12 cellular contexts compared by ENCODE assay signal in genomic region chr21:17441370-17441769, GRCh38.
DNase-seq lines count a peak whose midpoint lies in the region; ATAC-seq and TF ChIP-seq lines count a peak whose summit lies in the region.
"Had no signal": no experiment of that assay in that cellular context is flagged by ENCODE, and none has a peak within 500 bp of the region (broad histone marks: within the 10 kb centered on the region; RNA-seq: fewer than 3 reads in every experiment).

No MANE protein-coding gene starts in this region.

- peak; percentile 90 for ATAC-seq in mucosa of descending colon
- no peak for ATAC-seq in T-helper 17 cell
- ATAC-seq in stimulated activated naive CD8-positive, alpha-beta T cell treated with anti-CD3 and anti-CD28 coated beads, Interleukin-15, amount 100 ng/mL, for 72 hours: no peak
- ATAC-seq: natural killer cell had no signal

- no peaks in the 10 kb centered on the region for H3K9me3 Mint-ChIP-seq in stimulated activated naive CD8-positive, alpha-beta T cell treated with anti-CD3 and anti-CD28 coated beads, Interleukin-15, amount 100 ng/mL, for 72 hours

- H2AFZ ChIP-seq in GM23248 (no peak overlapping the region), mesenchymal stem cell (ENCODE audit: low read depth, low read length) (no peak overlapping the region)

- peaks cover 39% of the 10 kb centered on the region for H3K27me3 Mint-ChIP-seq in T-helper 17 cell
- H3K27me3 Mint-ChIP-seq in stimulated activated naive CD8-positive, alpha-beta T cell treated with anti-CD3 and anti-CD28 coated beads, Interleukin-15, amount 100 ng/mL, for 72 hours: peaks cover 31% of the 10 kb centered on the region

- no peaks in the 10 kb centered on the region for H3K4me1 Mint-ChIP-seq in T-helper 17 cell
- H3K4me1 Mint-ChIP-seq in stimulated activated naive CD8-positive, alpha-beta T cell treated with anti-CD3 and anti-CD28 coated beads, Interleukin-15, amount 100 ng/mL, for 72 hours: no peaks in the 10 kb centered on the region
- H3K4me1 Mint-ChIP-seq: IgD-negative memory B cell, natural killer cell had no signal

- H3K36me3 Mint-ChIP-seq in T-helper 17 cell (ENCODE audit: low read depth): no peaks in the 10 kb centered on the region
- H3K36me3 Mint-ChIP-seq: IgD-negative memory B cell, natural killer cell had no signal

- no peaks in the 10 kb centered on the region for H3F3A ChIP-seq in GM23248 (ENCODE audit: insufficient read depth)

- in situ Hi-C loops in GM23248 (cut with MboI): no loop called here

- H3K4ac ChIP-seq in mesenchymal stem cell (ENCODE audit: low read depth in 1 of 2, low read length in 2 of 2): no peak overlapping the region

- H3K9ac ChIP-seq in colonic mucosa (ENCODE audit: low read depth in 2 of 2, low read length in 2 of 2) (no peak overlapping the region), GM23248 (no peak overlapping the region), mesenchymal stem cell (ENCODE audit: low read length) (no peak overlapping the region)

- H3K4me1 ChIP-seq in colonic mucosa (no peaks in the 10 kb centered on the region), mucosa of descending colon (ENCODE audit: low read depth) (peaks cover 11% of the 10 kb centered on the region), GM23248 (ENCODE audit: insufficient read depth) (no peaks in the 10 kb centered on the region), mesenchymal stem cell (ENCODE audit: control insufficient read depth, insufficient read depth, low read depth, low read length) (peaks cover 1% of the 10 kb centered on the region)

- no peaks in the 10 kb centered on the region for H3K36me3 ChIP-seq in colonic mucosa
- no peaks in the 10 kb centered on the region for H3K36me3 ChIP-seq in mucosa of descending colon (ENCODE audit: low read depth)
- no peaks in the 10 kb centered on the region for H3K36me3 ChIP-seq in GM23248 (ENCODE audit: low read depth)
- no peaks in the 10 kb centered on the region for H3K36me3 ChIP-seq in mesenchymal stem cell (ENCODE audit: control insufficient read depth in 1 of 2, insufficient read depth in 2 of 2, low read depth in 1 of 2, low read length in 2 of 2)

- no peaks in the 10 kb centered on the region for H3K27me3 ChIP-seq in colonic mucosa
- H3K27me3 ChIP-seq in GM23248 (replicated peaks; ENCODE audit: insufficient read depth): no peaks in the 10 kb centered on the region; the same call in none of the 2 replicates
- H3K27me3 ChIP-seq in mesenchymal stem cell (ENCODE audit: control insufficient read depth in 1 of 2, insufficient read depth in 1 of 2, low read length in 2 of 2): peaks cover 0 to 9% of the 10 kb centered on the region in 2 experiments

- no peak overlapping the region for H2BK120ac ChIP-seq in mesenchymal stem cell (ENCODE audit: low read depth, low read length)

- H3K4me2 ChIP-seq in GM23248 (ENCODE audit: unreplicated experiment): no peak overlapping the region
- H3K4me2 ChIP-seq in mesenchymal stem cell (ENCODE audit: low read length, poor library complexity, severe bottlenecking): no peak overlapping the region

- no peaks in the 10 kb centered on the region for H3K9me2 ChIP-seq in GM23248 (ENCODE audit: insufficient read depth)

- H4K91ac ChIP-seq in mesenchymal stem cell (ENCODE audit: low read length): no peak overlapping the region

- no peaks in the 10 kb centered on the region for H3K79me2 ChIP-seq in GM23248 (ENCODE audit: insufficient read depth)

- no peak overlapping the region for H4K8ac ChIP-seq in mesenchymal stem cell (ENCODE audit: low read length)

- H2AK5ac ChIP-seq in mesenchymal stem cell (ENCODE audit: low read length, severe bottlenecking): no peak overlapping the region

- no peaks in the 10 kb centered on the region for H4K20me1 ChIP-seq in GM23248 (ENCODE audit: insufficient read depth)

- no peak overlapping the region for H3K4me3 Mint-ChIP-seq in T-helper 17 cell
- H3K4me3 Mint-ChIP-seq in stimulated activated naive CD8-positive, alpha-beta T cell treated with anti-CD3 and anti-CD28 coated beads, Interleukin-15, amount 100 ng/mL, for 72 hours: no peak overlapping the region
- H3K4me3 Mint-ChIP-seq: IgD-negative memory B cell, natural killer cell had no signal

- H2BK5ac ChIP-seq in mesenchymal stem cell (ENCODE audit: low read depth, low read length, poor library complexity, severe bottlenecking): no peak overlapping the region

- H2BK12ac ChIP-seq in mesenchymal stem cell (ENCODE audit: low read length in 2 of 2): no peak overlapping the region

- H3K4me3 ChIP-seq in colonic mucosa (no peak overlapping the region), mucosa of descending colon (no peak overlapping the region), GM23248 (no peak overlapping the region), mesenchymal stem cell (ENCODE audit: insufficient read depth in 1 of 2, low read depth in 1 of 2, low read length in 2 of 2) (no peak overlapping the region)

- H2BK15ac ChIP-seq in mesenchymal stem cell (ENCODE audit: low read depth, poor library complexity, severe bottlenecking): no peak overlapping the region

- H3K9me3 ChIP-seq in colonic mucosa (no peaks in the 10 kb centered on the region), mucosa of descending colon (no peaks in the 10 kb centered on the region), GM23248 (ENCODE audit: low read depth) (no peaks in the 10 kb centered on the region), T-helper 17 cell (ENCODE audit: control insufficient read depth, low read length, poor library complexity, severe bottlenecking) (no peaks in the 10 kb centered on the region), mesenchymal stem cell (ENCODE audit: control insufficient read depth, low read length) (no peaks in the 10 kb centered on the region)

- DNase-seq in COLO829 (ENCODE audit: low spot score) (peak; percentile 64), NCI-H2196 (lab: John Stamatoyannopoulos, UW; ENCODE audit: unreplicated experiment) (peak; percentile 92), colonic mucosa (peak; percentile 78), mucosa of descending colon (peak in 2 of 3 donors; percentile 55 to 82), GM23248 (no peak), T-helper 17 cell (no peak), mesenchymal stem cell (no peak)
- no peak for DNase-seq in stimulated activated naive CD8-positive, alpha-beta T cell treated with anti-CD3 and anti-CD28 coated beads, Interleukin-15, amount 100 ng/mL, for 72 hours
- DNase-seq: natural killer cell; stimulated activated CD4-positive, alpha-beta T cell treated with anti-CD3 and anti-CD28 coated beads, Interleukin-4, amount 100 ng/mL, for 1 hour; trophoblast cell had no signal

- WGBS in GM23248 (ENCODE audit: low coverage in 1 of 2, low lambda C conversion rate in 2 of 2, missing lambda C conversion rate in 2 of 2), 2 experiments: 39 to 53% methylated on average over 1 of the region's 1 CpG
- no CpG with 5 or more reads among the region's 1 CpG for WGBS in mesenchymal stem cell

- H3K23ac ChIP-seq in mesenchymal stem cell (ENCODE audit: low read length in 2 of 2): no peak overlapping the region

- no peak overlapping the region for H3K18ac ChIP-seq in mesenchymal stem cell (ENCODE audit: low read depth in 1 of 2, low read length in 2 of 2)

- H3K27ac Mint-ChIP-seq in T-helper 17 cell: no peak overlapping the region
- H3K27ac Mint-ChIP-seq in stimulated activated naive CD8-positive, alpha-beta T cell treated with anti-CD3 and anti-CD28 coated beads, Interleukin-15, amount 100 ng/mL, for 72 hours: no peak overlapping the region
- H3K27ac Mint-ChIP-seq: IgD-negative memory B cell, natural killer cell had no signal

- intact Hi-C loops in colonic mucosa (cut with DNase I): no loop called here
- intact Hi-C loops in mucosa of descending colon (cut with DNase I, micrococcal nuclease): no loop called here

- no peaks in the 10 kb centered on the region for H3K79me1 ChIP-seq in mesenchymal stem cell (replicated peaks; ENCODE audit: low read length, poor library complexity, severe bottlenecking)

- no peak for TF ChIP-seq CTCF in colonic mucosa (IDR thresholded peaks at IDR 0.05)
- no peak for TF ChIP-seq CTCF in mucosa of descending colon (IDR thresholded peaks at IDR 0.05)

- no peak overlapping the region for H3K14ac ChIP-seq in mesenchymal stem cell (ENCODE audit: low read length in 2 of 2)

- peak overlapping the region; percentile 28 for H3K27ac ChIP-seq in colonic mucosa
- no peak overlapping the region for H3K27ac ChIP-seq in GM23248
- H3K27ac ChIP-seq in mesenchymal stem cell (ENCODE audit: low read length, poor library complexity, severe bottlenecking): no peak overlapping the region

Comparison
In these comparisons a context has a peak if more than half of its experiments do, and no peak if none do; other contexts are left out.
1. DNase-seq: peak in COLO829 (single experiment), NCI-H2196 (single experiment), colonic mucosa (single experiment) and mucosa of descending colon (2 of 3); none in GM23248 (single experiment), T-helper 17 cell (0 of 3), stimulated activated naive CD8-positive, alpha-beta T cell treated with anti-CD3 and anti-CD28 coated beads, Interleukin-15, amount 100 ng/mL, for 72 hours (0 of 2) and mesenchymal stem cell (single experiment).